ENCODE assay signal across 23 cellular contexts in genomic region chr10:35784751-35785150, GRCh38.
"Had no signal": no experiment of that assay in that cellular context is flagged by ENCODE, and none has a peak within 500 bp of the region (broad histone marks: within the 10 kb centered on the region; RNA-seq: fewer than 3 reads in every experiment).

No MANE protein-coding gene starts in this region.

- DNase-seq: activated CD4-positive, alpha-beta T cell treated with anti-CD3 and anti-CD28 coated beads, Interleukin-2, amount 10 ng/mL, durations not matched to agents 24 days and 14 days; activated CD8-positive, alpha-beta T cell treated with anti-CD3 and anti-CD28 coated beads for 36 hours; activated effector memory CD4-positive, alpha-beta T cell treated with Interleukin-2 at 50 U/mL for 16 hours; activated naive CD4-positive, alpha-beta T cell treated with anti-CD3 and anti-CD28 coated beads, Interleukin-2, amount 10 ng/mL, durations not matched to agents 7 days and 5 days; activated naive CD8-positive, alpha-beta T cell treated with anti-CD3 and anti-CD28 coated beads, Interleukin-2, amount 50 U/mL, for 24 hours; activated T-cell treated with anti-CD3 and anti-CD28 coated beads, Interleukin-2, amount 50 U/mL, for 24 hours; anterior cingulate cortex; central memory CD4-positive, alpha-beta T cell; erythroblast; heart left ventricle; left ventricle myocardium inferior; naive thymus-derived CD4-positive, alpha-beta T cell; ovary; stimulated activated CD4-positive, alpha-beta T cell treated with anti-CD3 and anti-CD28 coated beads, Interleukin-12 subunit alpha, Interleukin-12 subunit beta, amount 100 ng/mL, for 4 hours; stimulated activated CD4-positive, alpha-beta T cell treated with anti-CD3 and anti-CD28 coated beads, Interleukin-1b, Interleukin-23, amount 100 ng/mL, for 48 hours; stimulated activated naive CD4-positive, alpha-beta T cell treated with Interleukin-2 at 50 U/mL for 16 hours; T-helper 1 cell; T-helper 9 cell; thyroid gland had no signal

- H3K27ac Mint-ChIP-seq: activated CD4-positive, alpha-beta T cell treated with anti-CD3 and anti-CD28 coated beads, Interleukin-2, amount 10 ng/mL, durations not matched to agents 24 days and 14 days; activated CD8-positive, alpha-beta T cell treated with anti-CD3 and anti-CD28 coated beads for 36 hours; activated naive CD4-positive, alpha-beta T cell treated with anti-CD3 and anti-CD28 coated beads, Interleukin-2, amount 10 ng/mL, durations not matched to agents 7 days and 5 days; activated naive CD8-positive, alpha-beta T cell treated with anti-CD3 and anti-CD28 coated beads, Interleukin-2, amount 50 U/mL, for 24 hours; activated T-cell treated with anti-CD3 and anti-CD28 coated beads, Interleukin-2, amount 50 U/mL, for 24 hours; memory B cell; naive thymus-derived CD4-positive, alpha-beta T cell had no signal

- H3K9me3 Mint-ChIP-seq: activated CD4-positive, alpha-beta T cell treated with anti-CD3 and anti-CD28 coated beads, Interleukin-2, amount 10 ng/mL, durations not matched to agents 24 days and 14 days had no signal

- H3K36me3 Mint-ChIP-seq: activated naive CD4-positive, alpha-beta T cell treated with anti-CD3 and anti-CD28 coated beads, Interleukin-2, amount 10 ng/mL, durations not matched to agents 7 days and 5 days; brain; memory B cell had no signal

- H3K9me3 ChIP-seq: ovary, thyroid gland had no signal

- H3K4me1 ChIP-seq: heart left ventricle, left ventricle myocardium inferior had no signal

- H3K4me3 Mint-ChIP-seq: activated CD4-positive, alpha-beta T cell treated with anti-CD3 and anti-CD28 coated beads, Interleukin-2, amount 10 ng/mL, durations not matched to agents 24 days and 14 days; activated CD8-positive, alpha-beta T cell treated with anti-CD3 and anti-CD28 coated beads for 36 hours; activated naive CD4-positive, alpha-beta T cell treated with anti-CD3 and anti-CD28 coated beads, Interleukin-2, amount 10 ng/mL, durations not matched to agents 7 days and 5 days; activated naive CD8-positive, alpha-beta T cell treated with anti-CD3 and anti-CD28 coated beads, Interleukin-2, amount 50 U/mL, for 24 hours; activated T-cell treated with anti-CD3 and anti-CD28 coated beads, Interleukin-2, amount 50 U/mL, for 24 hours; brain; memory B cell; naive thymus-derived CD4-positive, alpha-beta T cell had no signal

- H3K27me3 Mint-ChIP-seq: activated CD4-positive, alpha-beta T cell treated with anti-CD3 and anti-CD28 coated beads, Interleukin-2, amount 10 ng/mL, durations not matched to agents 24 days and 14 days; activated CD8-positive, alpha-beta T cell treated with anti-CD3 and anti-CD28 coated beads for 36 hours; activated naive CD4-positive, alpha-beta T cell treated with anti-CD3 and anti-CD28 coated beads, Interleukin-2, amount 10 ng/mL, durations not matched to agents 7 days and 5 days; activated naive CD8-positive, alpha-beta T cell treated with anti-CD3 and anti-CD28 coated beads, Interleukin-2, amount 50 U/mL, for 24 hours; memory B cell had no signal

- H3K4me3 ChIP-seq: heart left ventricle, left ventricle myocardium inferior, ovary, thyroid gland had no signal

- H3K36me3 ChIP-seq: heart left ventricle, left ventricle myocardium inferior, ovary, thyroid gland had no signal

- H3K27me3 ChIP-seq: heart left ventricle, ovary, thyroid gland had no signal

- FAIRE-seq: colon, frontal cortex had no signal

- H3K4me1 Mint-ChIP-seq: activated CD4-positive, alpha-beta T cell treated with anti-CD3 and anti-CD28 coated beads, Interleukin-2, amount 10 ng/mL, durations not matched to agents 24 days and 14 days; activated naive CD4-positive, alpha-beta T cell treated with anti-CD3 and anti-CD28 coated beads, Interleukin-2, amount 10 ng/mL, durations not matched to agents 7 days and 5 days; activated naive CD8-positive, alpha-beta T cell treated with anti-CD3 and anti-CD28 coated beads, Interleukin-2, amount 50 U/mL, for 24 hours; memory B cell; naive thymus-derived CD4-positive, alpha-beta T cell had no signal

- ATAC-seq: activated CD8-positive, alpha-beta T cell treated with anti-CD3 and anti-CD28 coated beads for 36 hours; activated naive CD8-positive, alpha-beta T cell treated with anti-CD3 and anti-CD28 coated beads, Interleukin-2, amount 50 U/mL, for 24 hours; heart left ventricle; naive thymus-derived CD4-positive, alpha-beta T cell had no signal

- H3K27ac ChIP-seq: heart left ventricle, left ventricle myocardium inferior, ovary, thyroid gland had no signal
